8 cellular contexts compared by ENCODE assay signal in genomic region chr14:71320734-71321555, GRCh38. TPM values are rescaled to one million over a fixed set of nuclear protein-coding genes. Genes with fewer than 3 reads are reported as not detected.
DNase-seq lines count a peak whose midpoint lies in the region; ATAC-seq and TF ChIP-seq lines count a peak whose summit lies in the region.

No MANE protein-coding gene starts in this region.

- no peaks in the 10 kb centered on the region for H3K36me3 ChIP-seq in thoracic aorta

- no peak for DNase-seq in AG04449 (ENCODE audit: low read depth, low spot score)
- DNase-seq in RPMI8226: peak; percentile 72
- peak; percentile 66 for DNase-seq in activated naive CD4-positive, alpha-beta T cell treated with anti-CD3 and anti-CD28 coated beads, Interleukin-2, amount 50 U/mL, for 16 hours
- DNase-seq in globus pallidus (ENCODE audit: low spot score): peak; percentile 50
- DNase-seq in occipital lobe (lab: John Stamatoyannopoulos, UW): peak; percentile 53
- no peak for DNase-seq in thoracic aorta (ENCODE audit: low spot score)

- H3K4me3 ChIP-seq in AG04449 (ENCODE audit: low read depth, low read length) (peak overlapping the region; percentile 87), thoracic aorta (peak overlapping the region; percentile 97)

- H3K9me3 ChIP-seq in thoracic aorta: no peaks in the 10 kb centered on the region

- no peak for TF ChIP-seq CTCF in AG04449 (IDR thresholded peaks at IDR 0.05; ENCODE audit: insufficient read depth, low read length, missing control alignments)
- TF ChIP-seq CTCF in thoracic aorta (IDR thresholded peaks at IDR 0.05): no peak

- ATAC-seq in GM18867 (IDR thresholded peaks at IDR 0.05; ENCODE audit: unreplicated experiment): peak; percentile 37
- ATAC-seq in HG03103 (IDR thresholded peaks at IDR 0.05; ENCODE audit: low read depth, unreplicated experiment): peak; percentile 20
- peak; percentile 47 for ATAC-seq in thoracic aorta (ENCODE audit: insufficient number of reproducible peaks, low FRiP score, low read depth)

- H3K27me3 ChIP-seq in thoracic aorta (replicated peaks; ENCODE audit: insufficient read depth): no peaks in the 10 kb centered on the region

- POLR2A ChIA-PET in AG04449 (lab: Yijun Ruan, JAX): interaction anchor here (0.7 to 2.1 kb wide), 10 partner anchors 59 to 393 kb away, joined by 3 to 15 read pairs (median 4); no protein-coding TSS in a partner anchor

- CTCF ChIA-PET in AG04449 (lab: Yijun Ruan, JAX): interaction anchor here (0.9 to 3.4 kb wide), 19 partner anchors 21 to 432 kb away, joined by 3 to 19 read pairs (median 4); no protein-coding TSS in a partner anchor

- H3K4me1 ChIP-seq in thoracic aorta (ENCODE audit: control insufficient read depth in 1 of 2, low read depth in 2 of 2): peaks cover 17 to 22% of the 10 kb centered on the region in 2 donors

- peak overlapping the region; percentile 97 to 99 for H3K27ac ChIP-seq in thoracic aorta

RNA-seq across cellular contexts. Expression of gene SIPA1L1, which starts 0.7 kb away (rescaled TPM):
- total RNA-seq in occipital lobe (13.6 TPM), thoracic aorta (10 to 100 TPM; 43.5 to 58.0 TPM)

Comparison
In these comparisons a context has a peak if more than half of its experiments do, and no peak if none do; other contexts are left out.
1. DNase-seq: peak in RPMI8226 (single experiment), activated naive CD4-positive, alpha-beta T cell treated with anti-CD3 and anti-CD28 coated beads, Interleukin-2, amount 50 U/mL, for 16 hours (single experiment), globus pallidus (single experiment) and occipital lobe (single experiment); none in AG04449 (single experiment) and thoracic aorta (single experiment).
2. Peak in every context shown above with its lines, with median percentiles within 50 percentile points of each other: ATAC-seq.